Comparison of ENCODE assay signal across 18 cellular contexts in genomic region chr2:233087725-233088124, GRCh38. TPM values are rescaled to one million over a fixed set of nuclear protein-coding genes. Genes with fewer than 3 reads are reported as not detected.
A peak's percentile ranks its signal among the peaks of the same experiment; 100 is the strongest.
DNase-seq lines count a peak whose midpoint lies in the region; ATAC-seq and TF ChIP-seq lines count a peak whose summit lies in the region.
"Had no signal": no experiment of that assay in that cellular context is flagged by ENCODE, and none has a peak within 500 bp of the region (broad histone marks: within the 10 kb centered on the region; RNA-seq: fewer than 3 reads in every experiment).

No MANE protein-coding gene starts in this region.

- H3K9me3 ChIP-seq in CD4-positive, CD25-positive, alpha-beta regulatory T cell (ENCODE audit: control insufficient read depth in 2 of 2, low read length in 2 of 2) = no peaks in the 10 kb centered on the region
- no peaks in the 10 kb centered on the region for H3K9me3 ChIP-seq in Karpas-422 (ENCODE audit: low read length)
- no peaks in the 10 kb centered on the region for H3K9me3 ChIP-seq in adrenal gland (replicated peaks in 1 of 3)
- H3K9me3 ChIP-seq in esophagus squamous epithelium = no peaks in the 10 kb centered on the region
- H3K9me3 ChIP-seq: MG63, sigmoid colon, SJSA1, thoracic aorta had no signal

- H3K27me3 ChIP-seq in CD4-positive, CD25-positive, alpha-beta regulatory T cell (ENCODE audit: control insufficient read depth, insufficient read depth, low read length) = no peaks in the 10 kb centered on the region
- no peaks in the 10 kb centered on the region for H3K27me3 ChIP-seq in Karpas-422 (ENCODE audit: low read length)
- H3K27me3 ChIP-seq in adrenal gland = no peaks in the 10 kb centered on the region
- no peaks in the 10 kb centered on the region for H3K27me3 ChIP-seq in esophagus squamous epithelium
- H3K27me3 ChIP-seq: MG63, sigmoid colon, SJSA1 had no signal

- no peak for ATAC-seq in CD4-positive, CD25-positive, alpha-beta regulatory T cell (ENCODE audit: low read depth in 2 of 2)
- ATAC-seq in natural killer cell treated with Interleukin-12 subunit alpha and Interleukin-12 subunit beta and Interleukin-15 and Interleukin-18, amount 100 ng/mL, for 72 hours = no peak
- ATAC-seq in GM18909 (IDR thresholded peaks at IDR 0.05; ENCODE audit: poor library complexity, unreplicated experiment) = no peak
- ATAC-seq: HCT116 had no signal

- H3K9me2 ChIP-seq in Karpas-422 (replicated peaks; ENCODE audit: insufficient read depth, low read length) = no peaks in the 10 kb centered on the region

- H3K9me3 Mint-ChIP-seq in CD4-positive, CD25-positive, alpha-beta regulatory T cell = peaks cover 0 to 3% (median 0%) of the 10 kb centered on the region in 7 donors
- H3K9me3 Mint-ChIP-seq in natural killer cell treated with Interleukin-12 subunit alpha and Interleukin-12 subunit beta and Interleukin-15 and Interleukin-18, amount 100 ng/mL, for 72 hours = no peaks in the 10 kb centered on the region
- H3K9me3 Mint-ChIP-seq: activated naive CD8-positive, alpha-beta T cell treated with anti-CD3 and anti-CD28 coated beads for 36 hours had no signal

- TF ChIP-seq CTCF in adrenal gland (IDR thresholded peaks at IDR 0.05) = no peak
- no peak for TF ChIP-seq CTCF in esophagus squamous epithelium (IDR thresholded peaks at IDR 0.05)

- peaks cover 26 to 85% (median 55%) of the 10 kb centered on the region in 4 donors for H3K4me1 Mint-ChIP-seq in CD4-positive, CD25-positive, alpha-beta regulatory T cell
- peaks cover 79 to 80% of the 10 kb centered on the region in 2 donors for H3K4me1 Mint-ChIP-seq in natural killer cell treated with Interleukin-12 subunit alpha and Interleukin-12 subunit beta and Interleukin-15 and Interleukin-18, amount 100 ng/mL, for 72 hours (ENCODE audit: low read depth in 2 of 2)

- H3K4me3 ChIP-seq in CD4-positive, CD25-positive, alpha-beta regulatory T cell (ENCODE audit: low read depth, low read length) = no peak overlapping the region
- no peak overlapping the region for H3K4me3 ChIP-seq in Karpas-422 (ENCODE audit: low read length)
- H3K4me3 ChIP-seq in adrenal gland = no peak overlapping the region
- no peak overlapping the region for H3K4me3 ChIP-seq in esophagus squamous epithelium
- H3K4me3 ChIP-seq: MG63, sigmoid colon, SJSA1, thoracic aorta had no signal

- 74 to 80% (median 76%) methylated on average over 7 of the region's 7 CpGs for WGBS in adrenal gland, 4 donors
- 82 to 86% methylated on average over 5 to 7 of the region's 7 CpGs for WGBS in esophagus squamous epithelium, 2 donors

- peak overlapping the region; percentile 86 to 100 (median 89) for H3K27ac Mint-ChIP-seq in CD4-positive, CD25-positive, alpha-beta regulatory T cell
- H3K27ac Mint-ChIP-seq in natural killer cell treated with Interleukin-12 subunit alpha and Interleukin-12 subunit beta and Interleukin-15 and Interleukin-18, amount 100 ng/mL, for 72 hours = peak overlapping the region in 1 of 2 donors; percentile 94
- H3K27ac Mint-ChIP-seq: activated naive CD8-positive, alpha-beta T cell treated with anti-CD3 and anti-CD28 coated beads for 36 hours had no signal

- H3K36me3 ChIP-seq in CD4-positive, CD25-positive, alpha-beta regulatory T cell (ENCODE audit: control insufficient read depth, insufficient read depth, low read length) = peaks cover 39% of the 10 kb centered on the region
- H3K36me3 ChIP-seq in Karpas-422 (ENCODE audit: insufficient read depth, low read length) (peaks cover 46% of the 10 kb centered on the region), adrenal gland (replicated peaks in 1 of 2) (no peaks in the 10 kb centered on the region), esophagus squamous epithelium (no peaks in the 10 kb centered on the region)
- H3K36me3 ChIP-seq: MG63, sigmoid colon, SJSA1, thoracic aorta had no signal

- peak overlapping the region; percentile 37; the same call in 1 of the 2 replicates for H3K9ac ChIP-seq in Karpas-422 (ENCODE audit: low read length)

- peak overlapping the region; percentile 97 for H3K4me2 ChIP-seq in Karpas-422 (ENCODE audit: low read depth, low read length, poor library complexity, severe bottlenecking)

- peaks cover 72% of the 10 kb centered on the region for H3K79me2 ChIP-seq in Karpas-422 (ENCODE audit: low read length)

- H3K27me3 Mint-ChIP-seq in CD4-positive, CD25-positive, alpha-beta regulatory T cell = peaks cover 10% of the 10 kb centered on the region
- H3K27me3 Mint-ChIP-seq in natural killer cell treated with Interleukin-12 subunit alpha and Interleukin-12 subunit beta and Interleukin-15 and Interleukin-18, amount 100 ng/mL, for 72 hours = no peaks in the 10 kb centered on the region
- H3K27me3 Mint-ChIP-seq: activated naive CD8-positive, alpha-beta T cell treated with anti-CD3 and anti-CD28 coated beads for 36 hours had no signal

- H3K36me3 Mint-ChIP-seq in CD4-positive, CD25-positive, alpha-beta regulatory T cell = peaks cover 48% of the 10 kb centered on the region
- peaks cover 27% of the 10 kb centered on the region for H3K36me3 Mint-ChIP-seq in natural killer cell treated with Interleukin-12 subunit alpha and Interleukin-12 subunit beta and Interleukin-15 and Interleukin-18, amount 100 ng/mL, for 72 hours

- H4K20me1 ChIP-seq in Karpas-422 (ENCODE audit: insufficient read depth, low read depth, low read length) = no peaks in the 10 kb centered on the region

- H3K4me1 ChIP-seq in CD4-positive, CD25-positive, alpha-beta regulatory T cell (ENCODE audit: control insufficient read depth, insufficient read depth, low read length, poor library complexity, severe bottlenecking) = peaks cover 61% of the 10 kb centered on the region
- H3K4me1 ChIP-seq in Karpas-422 (ENCODE audit: low read length) = peaks cover 99% of the 10 kb centered on the region
- H3K4me1 ChIP-seq in adrenal gland (replicated peaks in 1 of 2) = peaks cover 15 to 28% of the 10 kb centered on the region in 2 donors
- peaks cover 5 to 43% (median 29%) of the 10 kb centered on the region in 3 donors for H3K4me1 ChIP-seq in esophagus squamous epithelium
- H3K4me1 ChIP-seq: sigmoid colon had no signal

- peak overlapping the region in 2 of 4 donors; percentile 5 to 28 for H3K4me3 Mint-ChIP-seq in CD4-positive, CD25-positive, alpha-beta regulatory T cell
- peak overlapping the region; percentile 85 for H3K4me3 Mint-ChIP-seq in natural killer cell treated with Interleukin-12 subunit alpha and Interleukin-12 subunit beta and Interleukin-15 and Interleukin-18, amount 100 ng/mL, for 72 hours
- H3K4me3 Mint-ChIP-seq: activated naive CD8-positive, alpha-beta T cell treated with anti-CD3 and anti-CD28 coated beads for 36 hours had no signal

- TF ChIP-seq POLR2A in adrenal gland (IDR thresholded peaks at IDR 0.05) (no peak), esophagus squamous epithelium (IDR thresholded peaks at IDR 0.05) (no peak)

- peak overlapping the region; percentile 89 for H3K27ac ChIP-seq in CD4-positive, CD25-positive, alpha-beta regulatory T cell (ENCODE audit: insufficient read depth, low read length, poor library complexity, severe bottlenecking)
- H3K27ac ChIP-seq in Karpas-422 (ENCODE audit: low read length) = peak overlapping the region; percentile 100
- peak overlapping the region in 3 of 5 donors; percentile 43 to 79 (median 59) for H3K27ac ChIP-seq in adrenal gland
- H3K27ac ChIP-seq in esophagus squamous epithelium = peak overlapping the region in 2 of 4 donors; percentile 24 to 84
- H3K27ac ChIP-seq: SJSA1, VCaP had no signal

- no peak overlapping the region for H2AFZ ChIP-seq in Karpas-422 (ENCODE audit: low read length)

- DNase-seq in CD4-positive, CD25-positive, alpha-beta regulatory T cell = no peak
- DNase-seq in Karpas-422 (no peak), adrenal gland (peak in 1 of 7 donors; percentile 17), esophagus squamous epithelium (lab: John Stamatoyannopoulos, UW) (no peak), NCI-H1694 treated with DMSO at 0.1 percent for 48 hours (lab: John Stamatoyannopoulos, UW) (no peak), NCI-H2107 (lab: John Stamatoyannopoulos, UW) (no peak)
- no peak for DNase-seq in natural killer cell treated with Interleukin-12 subunit alpha and Interleukin-12 subunit beta and Interleukin-15 and Interleukin-18, amount 100 ng/mL, for 72 hours (ENCODE audit: low spot score)
- DNase-seq: activated naive CD8-positive, alpha-beta T cell treated with anti-CD3 and anti-CD28 coated beads for 36 hours; DMS153; MG63; NCI-H1930; NCI-H510A had no signal

- intact Hi-C loops in adrenal gland (cut with DNase I) = no loop called here
- intact Hi-C loops in esophagus squamous epithelium (cut with DNase I) = no loop called here

RNA-seq across cellular contexts. Expression of gene INPP5D, which starts 27.6 kb away (rescaled TPM):
- total RNA-seq in CD4-positive, CD25-positive, alpha-beta regulatory T cell = 278 TPM
- 10 to 100 TPM; 56.9 to 79.8 (median 69.0) TPM for polyA plus RNA-seq in CD4-positive, CD25-positive, alpha-beta regulatory T cell
- 145 and 155 TPM in 2 replicates for total RNA-seq in Karpas-422 (2014; rRNA removed; shearing (Covaris generic); ENCODE audit: low replicate concordance)
- total RNA-seq in adrenal gland (10 to 100 TPM in 7 of 8 donors, 1 to 10 TPM in 1; 7.1 to 29.4 (median 17.0) TPM), esophagus squamous epithelium (10 to 100 TPM in 2 of 4 donors, 1 to 10 TPM in 2; 2.2 to 36.0 (median 10.2) TPM)
- 10 to 100 TPM in 1 of 3 donors, 1 to 10 TPM in 2; 4.5 to 15.6 (median 5.9) TPM for polyA plus RNA-seq in adrenal gland
- 100 to 1,000 TPM; 136 to 155 TPM for total RNA-seq in natural killer cell treated with Interleukin-12 subunit alpha and Interleukin-12 subunit beta and Interleukin-15 and Interleukin-18, amount 100 ng/mL, for 72 hours

RNA-seq across cellular contexts. Expression of gene NEU2, which starts 55.3 kb away (rescaled TPM):
- total RNA-seq in CD4-positive, CD25-positive, alpha-beta regulatory T cell = not detected
- polyA plus RNA-seq in CD4-positive, CD25-positive, alpha-beta regulatory T cell = not detected
- not detected in 2 replicates for total RNA-seq in Karpas-422 (2014; rRNA removed; shearing (Covaris generic); ENCODE audit: low replicate concordance)
- total RNA-seq in adrenal gland (not detected), esophagus squamous epithelium (not detected)
- polyA plus RNA-seq in adrenal gland = not detected
- not detected for total RNA-seq in natural killer cell treated with Interleukin-12 subunit alpha and Interleukin-12 subunit beta and Interleukin-15 and Interleukin-18, amount 100 ng/mL, for 72 hours
- total RNA-seq: activated naive CD8-positive, alpha-beta T cell treated with anti-CD3 and anti-CD28 coated beads for 36 hours; sigmoid colon; SJSA1; thoracic aorta had no signal
- polyA plus RNA-seq: sigmoid colon had no signal
